ENCODE assay signal across 1 cellular context in genomic region chr5:53335115-53335514, GRCh38.
TF ChIP-seq lines count a peak whose summit lies in the region.

No MANE protein-coding gene starts in this region.

TF ChIP-seq in IMR-90, 13 proteins besides CTCF, POLR2A, EP300 and RAD21:
- TF ChIP-seq BHLHE40 (IDR thresholded peaks at IDR 0.05; ENCODE audit: low read depth, low read length): no peak
- TF ChIP-seq SMC3 (IDR thresholded peaks at IDR 0.05; ENCODE audit: low read depth, low read length): no peak
- no peak for TF ChIP-seq MAFK (IDR thresholded peaks at IDR 0.05; ENCODE audit: low read depth, low read length)
- no peak for TF ChIP-seq CEBPB (IDR thresholded peaks at IDR 0.05; ENCODE audit: low read depth, low read length)
- no peak for TF ChIP-seq CHD1 (IDR thresholded peaks at IDR 0.05; ENCODE audit: low read depth, low read length)
- TF ChIP-seq RCOR1 (IDR thresholded peaks at IDR 0.05; ENCODE audit: insufficient replicate concordance, low read length): no peak
- no peak for TF ChIP-seq FOS (IDR thresholded peaks at IDR 0.05; ENCODE audit: low read depth, low read length)
- TF ChIP-seq USF2 (IDR thresholded peaks at IDR 0.05; ENCODE audit: low read depth, low read length): no peak
- TF ChIP-seq MAZ (IDR thresholded peaks at IDR 0.05; ENCODE audit: borderline replicate concordance, low read depth, low read length): no peak
- no peak for TF ChIP-seq ELK1 (IDR thresholded peaks at IDR 0.05; ENCODE audit: borderline replicate concordance, low read depth, low read length)
- TF ChIP-seq NFE2L2 (IDR thresholded peaks at IDR 0.05; ENCODE audit: low read depth, low read length): no peak
- no peak for TF ChIP-seq RFX5 (IDR thresholded peaks at IDR 0.05; ENCODE audit: low read depth, low read length)
- TF ChIP-seq MXI1 (IDR thresholded peaks at IDR 0.05; ENCODE audit: borderline replicate concordance, low read depth, low read length): no peak
